In genomic region chr17:42979511-42980273, GRCh38 we compare ENCODE assay signal across 1 cellular context.
TF ChIP-seq lines count a peak whose summit lies in the region.

PTGES3L (minus strand) TSS chr17:42980080; CDS start chr17:42980053, 27 bp downstream.

TF ChIP-seq in GM12878, 131 proteins besides CTCF, POLR2A, EP300 and RAD21 (continued from another document):
- TF ChIP-seq, protein P1, sequence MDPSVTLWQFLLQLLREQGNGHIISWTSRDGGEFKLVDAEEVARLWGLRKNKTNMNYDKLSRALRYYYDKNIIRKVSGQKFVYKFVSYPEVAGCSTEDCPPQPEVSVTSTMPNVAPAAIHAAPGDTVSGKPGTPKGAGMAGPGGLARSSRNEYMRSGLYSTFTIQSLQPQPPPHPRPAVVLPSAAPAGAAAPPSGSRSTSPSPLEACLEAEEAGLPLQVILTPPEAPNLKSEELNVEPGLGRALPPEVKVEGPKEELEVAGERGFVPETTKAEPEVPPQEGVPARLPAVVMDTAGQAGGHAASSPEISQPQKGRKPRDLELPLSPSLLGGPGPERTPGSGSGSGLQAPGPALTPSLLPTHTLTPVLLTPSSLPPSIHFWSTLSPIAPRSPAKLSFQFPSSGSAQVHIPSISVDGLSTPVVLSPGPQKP (IDR thresholded peaks at IDR 0.05; ENCODE audit: low read depth, low read length) = peak; percentile 88
- TF ChIP-seq TBL1XR1 (IDR thresholded peaks at IDR 0.05; ENCODE audit: low read depth, low read length) (no peak), IRF5 (IDR thresholded peaks at IDR 0.05; ENCODE audit: borderline replicate concordance) (0 out of 2 replicates have a peak, but pooled peaks have one; percentile 3), NRF1 (conservative IDR thresholded peaks at IDR 0.05; ENCODE audit: low read depth, low read length) (no peak), IKZF1 (conservative IDR thresholded peaks at IDR 0.05) (peak; percentile 77; the same call in 1 of the 2 replicates), BHLHE40 (IDR thresholded peaks at IDR 0.05; ENCODE audit: borderline replicate concordance in 1 of 2, low read depth in 2 of 2, low read length in 1 of 2) (peak in 1 of 2 experiments; percentile 12; a peak in 1 of 4 replicates), IKZF2 (IDR thresholded peaks at IDR 0.05) (peak; percentile 37 to 68; a peak in 2 of 4 replicates), TCF12 (IDR thresholded peaks at IDR 0.05; ENCODE audit: low read depth, low read length) (0 out of 2 replicates have a peak, but pooled peaks have one; percentile 22), EED (IDR thresholded peaks at IDR 0.05; ENCODE audit: low read depth) (peak; percentile 33; the same call in 1 of the 2 replicates), SRF (IDR thresholded peaks at IDR 0.05; ENCODE audit: low read depth in 2 of 2, low read length in 2 of 2) (peak; percentile 83 to 94), USF2 (IDR thresholded peaks at IDR 0.05; ENCODE audit: borderline replicate concordance, low read depth, low read length) (no peak)
